Comparison of ENCODE assay signal across 34 cellular contexts in the genomic region with DNA sequence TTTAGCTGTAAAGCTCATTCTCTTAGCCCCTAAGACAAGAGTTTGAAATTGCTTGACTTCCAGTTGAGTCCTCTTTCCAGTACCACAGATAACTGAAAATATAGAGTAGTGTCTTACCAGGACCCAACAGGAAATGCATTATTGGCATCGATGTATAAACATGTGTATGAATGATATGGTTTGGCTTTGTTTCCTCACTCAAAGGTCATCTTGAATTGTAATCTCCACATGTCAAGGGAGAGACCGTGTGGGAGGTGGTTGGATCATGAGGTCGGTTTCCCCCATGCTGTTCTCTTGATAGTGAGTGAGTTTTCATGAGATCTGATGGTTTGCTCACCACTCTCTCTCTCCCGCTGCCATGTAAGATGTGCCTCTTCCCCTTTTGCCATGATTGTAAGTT.
"Had no signal": no experiment of that assay in that cellular context is flagged by ENCODE, and none has a peak within 500 bp of the region (broad histone marks: within the 10 kb centered on the region; RNA-seq: fewer than 3 reads in every experiment).

No MANE protein-coding gene starts in this region.

- H3K4me1 ChIP-seq: adrenal gland, ascending aorta, body of pancreas, breast epithelium had no signal

- FAIRE-seq: astrocyte, bronchial epithelial cell had no signal

- H3K4me3 ChIP-seq: adrenal gland, ascending aorta, body of pancreas, breast epithelium, cardiac muscle cell had no signal

- H3K27ac ChIP-seq: adrenal gland, ascending aorta, body of pancreas, brain microvascular endothelial cell, breast epithelium, cardiac muscle cell had no signal

- ATAC-seq: activated naive CD4-positive, alpha-beta T cell treated with anti-CD3 and anti-CD28 coated beads, Interleukin-2, amount 50 U/mL, for 72 hours; activated naive CD8-positive, alpha-beta T cell treated with anti-CD3 and anti-CD28 coated beads, Interleukin-2, amount 50 U/mL, for 24 hours; activated T-cell treated with anti-CD3 and anti-CD28 coated beads, Interleukin-2, amount 50 U/mL, for 4 hours; activated T-cell treated with anti-CD3 and anti-CD28 coated beads, Interleukin-2, amount 50 U/mL, for 72 hours; activated T-helper 17 cell treated with anti-CD3 and anti-CD28 coated beads, Interleukin-2, amount 50 U/mL, for 72 hours; body of pancreas had no signal

- DNase-seq: activated effector memory CD4-positive, alpha-beta T cell treated with anti-CD3 and anti-CD28 coated beads, Interleukin-2, amount 50 U/mL, for 16 hours; activated effector memory CD4-positive, alpha-beta T cell treated with Interleukin-2 at 50 U/mL for 16 hours; activated gamma-delta T cell; activated gamma-delta T cell treated with Interleukin-2 at 50 U/mL for 16 hours; activated naive CD4-positive, alpha-beta T cell; activated naive CD4-positive, alpha-beta T cell treated with anti-CD3 and anti-CD28 coated beads for 36 hours; activated naive CD4-positive, alpha-beta T cell treated with anti-CD3 and anti-CD28 coated beads, Interleukin-2, amount 10 ng/mL, durations not matched to agents 7 days and 5 days; activated naive CD4-positive, alpha-beta T cell treated with anti-CD3 and anti-CD28 coated beads, Interleukin-2, amount 50 U/mL, for 16 hours; activated naive CD4-positive, alpha-beta T cell treated with Interleukin-2 at 50 U/mL for 16 hours; activated naive CD8-positive, alpha-beta T cell treated with anti-CD3 and anti-CD28 coated beads for 36 hours; activated naive CD8-positive, alpha-beta T cell treated with anti-CD3 and anti-CD28 coated beads, Interleukin-2, amount 10 ng/mL, durations not matched to agents 7 days and 5 days; activated naive CD8-positive, alpha-beta T cell treated with anti-CD3 and anti-CD28 coated beads, Interleukin-2, amount 50 U/mL, for 24 hours; activated T-cell treated with anti-CD3 and anti-CD28 coated beads, Interleukin-2, amount 50 U/mL, for 1 hour; activated T-cell treated with anti-CD3 and anti-CD28 coated beads, Interleukin-2, amount 50 U/mL, for 24 hours; activated T-cell treated with anti-CD3 and anti-CD28 coated beads, Interleukin-2, amount 50 U/mL, for 4 hours; activated T-cell treated with anti-CD3 and anti-CD28 coated beads, Interleukin-2, amount 50 U/mL, for 48 hours; activated T-cell treated with anti-CD3 and anti-CD28 coated beads, Interleukin-2, amount 50 U/mL, for 72 hours; adrenal gland; amniotic stem cell; amygdala; anterior cingulate cortex; aorta; body of pancreas; brain microvascular endothelial cell; caudate nucleus; central memory CD4-positive, alpha-beta T cell; cerebellar nuclear complex had no signal

- H3K36me3 ChIP-seq: adrenal gland, ascending aorta, brain microvascular endothelial cell, breast epithelium, cardiac muscle cell had no signal

- H3K27me3 ChIP-seq: adrenal gland, ascending aorta, body of pancreas, brain microvascular endothelial cell, breast epithelium, cardiac muscle cell had no signal

- H3K9me3 ChIP-seq: adrenal gland, ascending aorta, body of pancreas, breast epithelium had no signal
